In the genomic region with DNA sequence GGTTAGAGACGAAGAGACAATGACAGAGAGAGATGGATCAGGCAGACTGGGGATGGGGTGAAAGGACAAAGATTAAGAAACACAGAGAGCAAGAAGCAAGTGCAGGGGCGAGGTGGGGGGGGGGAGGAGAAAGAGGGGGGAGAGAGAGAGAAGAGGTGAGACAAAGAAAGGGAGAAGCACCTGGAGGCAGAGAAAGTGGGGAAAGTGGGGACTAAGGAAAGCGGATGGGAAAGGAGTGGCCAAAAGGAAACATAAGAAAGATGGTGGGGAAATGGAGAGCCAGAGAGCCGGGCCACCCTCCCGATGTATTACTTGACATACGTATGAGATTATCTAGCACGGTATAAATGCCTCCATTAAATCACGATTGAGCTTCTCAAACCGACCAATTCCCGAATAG, we compare ENCODE assay signal across 1 cellular context.
TF ChIP-seq lines count a peak whose summit lies in the region.

No MANE protein-coding gene starts in this region.

TF ChIP-seq in H1, 55 proteins besides CTCF, POLR2A, EP300 and RAD21:
- no peak for TF ChIP-seq SIRT6 (IDR thresholded peaks at IDR 0.05; ENCODE audit: low read length)
- TF ChIP-seq EZH2 (IDR thresholded peaks at IDR 0.05; ENCODE audit: low read depth, low read length, severe bottlenecking) = peak; percentile 31
- TF ChIP-seq YY1 (IDR thresholded peaks at IDR 0.05; ENCODE audit: low read depth, low read length) = no peak
TF ChIP-seq in H1: peak in this region for 1.
